In genomic region chr7:2301510-2301860, GRCh38 we compare ENCODE assay signal across 15 cellular contexts. TPM values are rescaled to one million over a fixed set of nuclear protein-coding genes. Genes with fewer than 3 reads are reported as not detected.
DNase-seq lines count a peak whose midpoint lies in the region; ATAC-seq and TF ChIP-seq lines count a peak whose summit lies in the region.
"Had no signal": no experiment of that assay in that cellular context is flagged by ENCODE, and none has a peak within 500 bp of the region (broad histone marks: within the 10 kb centered on the region; RNA-seq: fewer than 3 reads in every experiment).

No MANE protein-coding gene starts in this region.

- H2BK20ac ChIP-seq in H9 (ENCODE audit: low read depth, low read length, poor library complexity, severe bottlenecking), result no peak overlapping the region

- no peak overlapping the region for H3K4ac ChIP-seq in H9 (ENCODE audit: low read depth, low read length)

- no peak overlapping the region for H4K91ac ChIP-seq in H9 (ENCODE audit: insufficient read length, low read depth, low read length)

- no peak overlapping the region for H2AK5ac ChIP-seq in H9 (ENCODE audit: insufficient read length, low read length)

- H2BK5ac ChIP-seq in H9 (ENCODE audit: insufficient read length, low read length), result no peak overlapping the region

- H3K27me3 Mint-ChIP-seq in H9 (ENCODE audit: low read depth), result no peaks in the 10 kb centered on the region; the same call in 1 of the 2 replicates
- H3K27me3 Mint-ChIP-seq in activated T-helper 17 cell treated with anti-CD3 and anti-CD28 coated beads, Interleukin-2, amount 50 U/mL, for 72 hours, result no peaks in the 10 kb centered on the region
- no peaks in the 10 kb centered on the region for H3K27me3 Mint-ChIP-seq in activated CD4-positive, alpha-beta T cell treated with anti-CD3 and anti-CD28 coated beads, Interleukin-2, amount 10 ng/mL, durations not matched to agents 7 days and 5 days
- H3K27me3 Mint-ChIP-seq: activated T-cell treated with anti-CD3 and anti-CD28 coated beads, Interleukin-2, amount 50 U/mL, for 24 hours had no signal

- H2BK120ac ChIP-seq in H9 (ENCODE audit: low read depth, low read length, poor library complexity, severe bottlenecking), result peak overlapping the region; percentile 79

- CTCF ChIA-PET in activated CD4-positive, alpha-beta T cell treated with anti-CD3 and anti-CD28 coated beads, Interleukin-2, amount 10 ng/mL, durations not matched to agents 7 days and 5 days (lab: Charles Lee), result no interaction called here

- no peak overlapping the region for H3K23ac ChIP-seq in H9 (ENCODE audit: insufficient read length, low read depth, low read length)

- peak overlapping the region; percentile 4 for H3T11ph ChIP-seq in H9 (ENCODE audit: low read length)

- H3K23me2 ChIP-seq in H9 (ENCODE audit: insufficient read length, low read depth, low read length, poor library complexity, severe bottlenecking), result no peaks in the 10 kb centered on the region

- no peak overlapping the region for H2BK15ac ChIP-seq in H9 (ENCODE audit: low read depth, low read length)

- H3K27ac ChIP-seq in H9 (ENCODE audit: insufficient read length, low read depth, low read length), result peak overlapping the region; percentile 59
- H3K27ac ChIP-seq: stomach had no signal

- no peak overlapping the region for H2BK12ac ChIP-seq in H9 (ENCODE audit: insufficient read length, low read depth, low read length)

- DNase-seq in AG10803 (ENCODE audit: low read depth), result peak; percentile 25
- DNase-seq in H9, result peak; percentile 66
- DNase-seq in kidney tubule cell (ENCODE audit: low spot score), result peak; percentile 34
- no peak for DNase-seq in activated CD4-positive, alpha-beta T cell treated with anti-CD3 and anti-CD28 coated beads, Interleukin-2, amount 10 ng/mL, durations not matched to agents 7 days and 5 days
- no peak for DNase-seq in DMS53 treated with DMSO at 0.1 percent for 48 hours (lab: John Stamatoyannopoulos, UW; ENCODE audit: unreplicated experiment)
- DNase-seq in stimulated activated effector memory CD8-positive, alpha-beta T cell treated with anti-CD3 and anti-CD28 coated beads, Interleukin-12 subunit alpha, Interleukin-12 subunit beta, amount 100 ng/mL, for 72 hours (ENCODE audit: low spot score in 2 of 2), result no peak
- no peak for DNase-seq in NCI-H226
- DNase-seq: activated CD4-positive, alpha-beta T cell treated with anti-CD3 and anti-CD28 coated beads, Interleukin-2, amount 50 U/mL, for 48 hours; activated T-cell treated with anti-CD3 and anti-CD28 coated beads, Interleukin-2, amount 50 U/mL, for 24 hours; caudate nucleus; NCI-H2029; NCI-H510A treated with DMSO at 0.1 percent for 48 hours; stomach; uterus had no signal

- peak overlapping the region; percentile 9 for H3K4me2 ChIP-seq in H9 (ENCODE audit: insufficient read depth, insufficient read length, low read length)

- peak overlapping the region; percentile 36 for H3K18ac ChIP-seq in H9 (ENCODE audit: insufficient read length, low read depth, low read length)

- no peaks in the 10 kb centered on the region for H3K27me3 ChIP-seq in H9 (ENCODE audit: insufficient read depth, low read length)
- H3K27me3 ChIP-seq: stomach, uterus had no signal

- H3K56ac ChIP-seq in H9 (ENCODE audit: insufficient read length, low read depth, low read length), result no peak overlapping the region

- peaks cover 2% of the 10 kb centered on the region; the same call in 1 of the 2 replicates for H3K79me2 ChIP-seq in H9 (ENCODE audit: insufficient read depth, low read length)

- H3K4me3 ChIP-seq in AG10803 (ENCODE audit: low read length), result no peak overlapping the region
- H3K4me3 ChIP-seq: stomach, uterus had no signal

- peaks cover 6% of the 10 kb centered on the region; the same call in 1 of the 2 replicates for H3K4me1 ChIP-seq in H9 (ENCODE audit: insufficient read depth, low read length)
- H3K4me1 ChIP-seq: uterus had no signal

- peak overlapping the region; percentile 13; the same call in 1 of the 2 replicates for H3K14ac ChIP-seq in H9 (ENCODE audit: insufficient read depth, low read length)

- H3K36me3 Mint-ChIP-seq in H9 (ENCODE audit: insufficient read depth in 1 of 3, low read depth in 3 of 3), result peaks cover 16 to 25% (median 21%) of the 10 kb centered on the region in 3 experiments
- no peaks in the 10 kb centered on the region for H3K36me3 Mint-ChIP-seq in activated T-helper 17 cell treated with anti-CD3 and anti-CD28 coated beads, Interleukin-2, amount 50 U/mL, for 72 hours (ENCODE audit: low read depth)
- H3K36me3 Mint-ChIP-seq in activated CD4-positive, alpha-beta T cell treated with anti-CD3 and anti-CD28 coated beads, Interleukin-2, amount 10 ng/mL, durations not matched to agents 7 days and 5 days (ENCODE audit: low read depth), result no peaks in the 10 kb centered on the region
- H3K36me3 Mint-ChIP-seq in stimulated activated effector memory CD8-positive, alpha-beta T cell treated with anti-CD3 and anti-CD28 coated beads, Interleukin-12 subunit alpha, Interleukin-12 subunit beta, amount 100 ng/mL, for 72 hours, result no peaks in the 10 kb centered on the region

- peak overlapping the region; percentile 97 to 99 (median 99) for H3K27ac Mint-ChIP-seq in H9
- peak overlapping the region; percentile 62 for H3K27ac Mint-ChIP-seq in activated T-helper 17 cell treated with anti-CD3 and anti-CD28 coated beads, Interleukin-2, amount 50 U/mL, for 72 hours
- H3K27ac Mint-ChIP-seq in activated CD4-positive, alpha-beta T cell treated with anti-CD3 and anti-CD28 coated beads, Interleukin-2, amount 10 ng/mL, durations not matched to agents 7 days and 5 days, result no peak overlapping the region
- no peak overlapping the region for H3K27ac Mint-ChIP-seq in stimulated activated effector memory CD8-positive, alpha-beta T cell treated with anti-CD3 and anti-CD28 coated beads, Interleukin-12 subunit alpha, Interleukin-12 subunit beta, amount 100 ng/mL, for 72 hours

- no peak for ATAC-seq in activated T-helper 17 cell treated with anti-CD3 and anti-CD28 coated beads, Interleukin-2, amount 50 U/mL, for 72 hours (replicated peaks)
- ATAC-seq in stimulated activated effector memory CD8-positive, alpha-beta T cell treated with anti-CD3 and anti-CD28 coated beads, Interleukin-12 subunit alpha, Interleukin-12 subunit beta, amount 100 ng/mL, for 72 hours, result no peak

- no peak overlapping the region for H2AFZ ChIP-seq in H9 (ENCODE audit: low read length)

- peak overlapping the region; percentile 19 for H4K5ac ChIP-seq in H9 (ENCODE audit: insufficient read length, low read depth, low read length)

- no peak overlapping the region for H3K9ac ChIP-seq in H9 (ENCODE audit: extremely low read depth, insufficient read length, low read length)

- no peaks in the 10 kb centered on the region for H3K9me3 ChIP-seq in H9 (ENCODE audit: control insufficient read depth, low read depth, low read length)
- H3K9me3 ChIP-seq: stomach, uterus had no signal

- no peak overlapping the region for H4K8ac ChIP-seq in H9 (replicated peaks; ENCODE audit: insufficient read length, low read depth, low read length)

- WGBS in H9 (ENCODE audit: extremely low coverage, insufficient read length, low lambda C conversion rate), result no CpG with 5 or more reads among the region's 6 CpGs

- POLR2A ChIA-PET in activated CD4-positive, alpha-beta T cell treated with anti-CD3 and anti-CD28 coated beads, Interleukin-2, amount 10 ng/mL, durations not matched to agents 7 days and 5 days (lab: Charles Lee), result no interaction called here

- peaks cover 18 to 24% of the 10 kb centered on the region in 2 experiments for H3K9me3 Mint-ChIP-seq in H9
- H3K9me3 Mint-ChIP-seq in activated T-helper 17 cell treated with anti-CD3 and anti-CD28 coated beads, Interleukin-2, amount 50 U/mL, for 72 hours, result no peaks in the 10 kb centered on the region
- H3K9me3 Mint-ChIP-seq in activated CD4-positive, alpha-beta T cell treated with anti-CD3 and anti-CD28 coated beads, Interleukin-2, amount 10 ng/mL, durations not matched to agents 7 days and 5 days, result no peaks in the 10 kb centered on the region
- H3K9me3 Mint-ChIP-seq in stimulated activated effector memory CD8-positive, alpha-beta T cell treated with anti-CD3 and anti-CD28 coated beads, Interleukin-12 subunit alpha, Interleukin-12 subunit beta, amount 100 ng/mL, for 72 hours, result no peaks in the 10 kb centered on the region
- H3K9me3 Mint-ChIP-seq: activated T-cell treated with anti-CD3 and anti-CD28 coated beads, Interleukin-2, amount 50 U/mL, for 24 hours had no signal

- peaks cover 23 to 32% of the 10 kb centered on the region in 2 experiments for H3K4me1 Mint-ChIP-seq in H9
- H3K4me1 Mint-ChIP-seq in activated T-helper 17 cell treated with anti-CD3 and anti-CD28 coated beads, Interleukin-2, amount 50 U/mL, for 72 hours, result peaks cover 10% of the 10 kb centered on the region
- peaks cover 10% of the 10 kb centered on the region for H3K4me1 Mint-ChIP-seq in activated CD4-positive, alpha-beta T cell treated with anti-CD3 and anti-CD28 coated beads, Interleukin-2, amount 10 ng/mL, durations not matched to agents 7 days and 5 days
- H3K4me1 Mint-ChIP-seq in stimulated activated effector memory CD8-positive, alpha-beta T cell treated with anti-CD3 and anti-CD28 coated beads, Interleukin-12 subunit alpha, Interleukin-12 subunit beta, amount 100 ng/mL, for 72 hours, result peaks cover 24% of the 10 kb centered on the region

- H3K4me3 Mint-ChIP-seq in H9, result peak overlapping the region in 1 of 2 experiments; percentile 44; a peak in 2 of 5 replicates
- no peak overlapping the region for H3K4me3 Mint-ChIP-seq in activated T-helper 17 cell treated with anti-CD3 and anti-CD28 coated beads, Interleukin-2, amount 50 U/mL, for 72 hours
- H3K4me3 Mint-ChIP-seq in activated CD4-positive, alpha-beta T cell treated with anti-CD3 and anti-CD28 coated beads, Interleukin-2, amount 10 ng/mL, durations not matched to agents 7 days and 5 days, result no peak overlapping the region
- no peak overlapping the region for H3K4me3 Mint-ChIP-seq in stimulated activated effector memory CD8-positive, alpha-beta T cell treated with anti-CD3 and anti-CD28 coated beads, Interleukin-12 subunit alpha, Interleukin-12 subunit beta, amount 100 ng/mL, for 72 hours
- H3K4me3 Mint-ChIP-seq: activated T-cell treated with anti-CD3 and anti-CD28 coated beads, Interleukin-2, amount 50 U/mL, for 24 hours had no signal

- TF ChIP-seq CTCF in AG10803 (conservative IDR thresholded peaks at IDR 0.05; ENCODE audit: low read length) (no peak), H9 (conservative IDR thresholded peaks at IDR 0.05) (no peak)

- H4K20me1 ChIP-seq in H9 (ENCODE audit: control insufficient read depth, insufficient read depth, insufficient read length), result no peaks in the 10 kb centered on the region

- peaks cover 11% of the 10 kb centered on the region for H3K79me1 ChIP-seq in H9 (ENCODE audit: insufficient read depth, low read depth, low read length, poor library complexity, severe bottlenecking)

RNA-seq across cellular contexts. Expression of gene SNX8, which starts 12.8 kb away (rescaled TPM):
- 40.6 and 45.6 TPM in 2 replicates for total RNA-seq in H9 (2021)
- 10 to 100 TPM; 23.7 to 31.8 TPM for total RNA-seq in activated T-helper 17 cell treated with anti-CD3 and anti-CD28 coated beads, Interleukin-2, amount 50 U/mL, for 72 hours
- total RNA-seq in activated CD4-positive, alpha-beta T cell treated with anti-CD3 and anti-CD28 coated beads, Interleukin-2, amount 10 ng/mL, durations not matched to agents 7 days and 5 days, result 10 to 100 TPM; 27.2 to 28.0 TPM

RNA-seq across cellular contexts. Expression of gene EIF3B, which starts 53.1 kb away (rescaled TPM):
- 337 and 343 TPM in 2 replicates for total RNA-seq in H9 (2021)
- total RNA-seq in activated T-helper 17 cell treated with anti-CD3 and anti-CD28 coated beads, Interleukin-2, amount 50 U/mL, for 72 hours, result 100 to 1,000 TPM; 145 to 283 TPM
- 100 to 1,000 TPM; 148 to 158 TPM for total RNA-seq in activated CD4-positive, alpha-beta T cell treated with anti-CD3 and anti-CD28 coated beads, Interleukin-2, amount 10 ng/mL, durations not matched to agents 7 days and 5 days

RNA-seq across cellular contexts. Expression of gene NUDT1, which starts 59.5 kb away (rescaled TPM):
- total RNA-seq in H9 (2021), result 80.3 and 84.7 TPM in 2 replicates
- 10 to 100 TPM; 64.5 to 71.9 TPM for total RNA-seq in activated T-helper 17 cell treated with anti-CD3 and anti-CD28 coated beads, Interleukin-2, amount 50 U/mL, for 72 hours
- total RNA-seq in activated CD4-positive, alpha-beta T cell treated with anti-CD3 and anti-CD28 coated beads, Interleukin-2, amount 10 ng/mL, durations not matched to agents 7 days and 5 days, result 100 to 1,000 TPM in 1 of 2 experiments, 10 to 100 TPM in 1; 77.4 to 104 TPM

RNA-seq across cellular contexts. Expression of gene MRM2, which starts 59.5 kb away (rescaled TPM):
- total RNA-seq in H9 (2021), result 57.2 and 59.0 TPM in 2 replicates
- total RNA-seq in activated T-helper 17 cell treated with anti-CD3 and anti-CD28 coated beads, Interleukin-2, amount 50 U/mL, for 72 hours, result 10 to 100 TPM; 20.9 to 40.2 TPM
- 10 to 100 TPM; 28.6 to 28.8 TPM for total RNA-seq in activated CD4-positive, alpha-beta T cell treated with anti-CD3 and anti-CD28 coated beads, Interleukin-2, amount 10 ng/mL, durations not matched to agents 7 days and 5 days

Comparison
In these comparisons a context has a peak if more than half of its experiments do, and no peak if none do; other contexts are left out.
1. DNase-seq: peak in AG10803 (single experiment), H9 (single experiment) and kidney tubule cell (single experiment); none in activated CD4-positive, alpha-beta T cell treated with anti-CD3 and anti-CD28 coated beads, Interleukin-2, amount 10 ng/mL, durations not matched to agents 7 days and 5 days (single experiment), DMS53 treated with DMSO at 0.1 percent for 48 hours (single experiment), stimulated activated effector memory CD8-positive, alpha-beta T cell treated with anti-CD3 and anti-CD28 coated beads, Interleukin-12 subunit alpha, Interleukin-12 subunit beta, amount 100 ng/mL, for 72 hours (0 of 2) and NCI-H226 (single experiment).
2. H3K27ac Mint-ChIP-seq: peak in H9 (3 of 3) and activated T-helper 17 cell treated with anti-CD3 and anti-CD28 coated beads, Interleukin-2, amount 50 U/mL, for 72 hours (single experiment); none in activated CD4-positive, alpha-beta T cell treated with anti-CD3 and anti-CD28 coated beads, Interleukin-2, amount 10 ng/mL, durations not matched to agents 7 days and 5 days (single experiment) and stimulated activated effector memory CD8-positive, alpha-beta T cell treated with anti-CD3 and anti-CD28 coated beads, Interleukin-12 subunit alpha, Interleukin-12 subunit beta, amount 100 ng/mL, for 72 hours (single experiment).